Comparison of ENCODE assay signal across 28 cellular contexts in genomic region chr4:139961344-139961948, GRCh38.
DNase-seq lines count a peak whose midpoint lies in the region; ATAC-seq and TF ChIP-seq lines count a peak whose summit lies in the region.
"Had no signal": no experiment of that assay in that cellular context is flagged by ENCODE, and none has a peak within 500 bp of the region (broad histone marks: within the 10 kb centered on the region; RNA-seq: fewer than 3 reads in every experiment).

No MANE protein-coding gene starts in this region.

- H3K27ac Mint-ChIP-seq in CD4-positive, alpha-beta T cell: no peak overlapping the region
- H3K27ac Mint-ChIP-seq in nephron progenitor cell: no peak overlapping the region
- H3K27ac Mint-ChIP-seq: activated CD4-positive, alpha-beta memory T cell treated with anti-CD3 and anti-CD28 coated beads for 36 hours; immature natural killer cell; neural progenitor cell had no signal

- H3K36me3 Mint-ChIP-seq in CD4-positive, alpha-beta T cell (ENCODE audit: low read depth): no peaks in the 10 kb centered on the region
- no peaks in the 10 kb centered on the region for H3K36me3 Mint-ChIP-seq in nephron progenitor cell (ENCODE audit: low read depth)
- H3K36me3 Mint-ChIP-seq: activated CD4-positive, alpha-beta memory T cell treated with anti-CD3 and anti-CD28 coated beads for 36 hours; neural progenitor cell had no signal

- CTCF ChIA-PET in CD4-positive, alpha-beta T cell (lab: Charles Lee): no interaction called here

- no peaks in the 10 kb centered on the region for H3K27me3 Mint-ChIP-seq in CD4-positive, alpha-beta T cell
- no peaks in the 10 kb centered on the region for H3K27me3 Mint-ChIP-seq in nephron progenitor cell (ENCODE audit: low read depth, poor library complexity)

- intact Hi-C loops in body of pancreas (cut with DNase I): no loop called here
- intact Hi-C loops in CD4-positive, alpha-beta T cell (cut with DNase I, micrococcal nuclease): no loop called here

- H3K4me1 ChIP-seq in body of pancreas (peaks cover 32% of the 10 kb centered on the region), gastroesophageal sphincter (peaks cover 0 to 52% (median 14%) of the 10 kb centered on the region in 3 donors), upper lobe of left lung (peaks cover 18 to 34% (median 30%) of the 10 kb centered on the region in 4 donors)

- no peak for TF ChIP-seq CTCF in body of pancreas (IDR thresholded peaks at IDR 0.05)
- TF ChIP-seq CTCF in gastroesophageal sphincter (IDR thresholded peaks at IDR 0.05): no peak
- no peak for TF ChIP-seq CTCF in upper lobe of left lung (IDR thresholded peaks at IDR 0.05)
- no peak for TF ChIP-seq CTCF in CD4-positive, alpha-beta T cell (IDR thresholded peaks at IDR 0.05)
- TF ChIP-seq CTCF in nephron progenitor cell (IDR thresholded peaks at IDR 0.05): no peak

- no peaks in the 10 kb centered on the region for H3K4me1 Mint-ChIP-seq in CD4-positive, alpha-beta T cell (ENCODE audit: low read depth)
- peaks cover 61% of the 10 kb centered on the region for H3K4me1 Mint-ChIP-seq in nephron progenitor cell
- H3K4me1 Mint-ChIP-seq: immature natural killer cell had no signal

- H3K36me3 ChIP-seq in body of pancreas (replicated peaks in 1 of 2; ENCODE audit: insufficient read depth in 1 of 2, low read depth in 2 of 2) (no peaks in the 10 kb centered on the region), gastroesophageal sphincter (no peaks in the 10 kb centered on the region), upper lobe of left lung (no peaks in the 10 kb centered on the region)
- H3K36me3 ChIP-seq: neural progenitor cell, right atrium auricular region, thoracic aorta had no signal

- no peak for TF ChIP-seq POLR2A in body of pancreas (IDR thresholded peaks at IDR 0.05)
- TF ChIP-seq POLR2A in gastroesophageal sphincter (IDR thresholded peaks at IDR 0.05): no peak
- no peak for TF ChIP-seq POLR2A in upper lobe of left lung (IDR thresholded peaks at IDR 0.05)

- WGBS in body of pancreas, 2 donors: 52 to 68% methylated on average over 6 of the region's 6 CpGs
- WGBS in gastroesophageal sphincter (ENCODE audit: low coverage in 1 of 2), 2 donors: 58 to 78% methylated on average over 6 of the region's 6 CpGs
- WGBS in upper lobe of left lung, 2 donors: 50 to 63% methylated on average over 6 of the region's 6 CpGs

- H3K4me3 ChIP-seq in body of pancreas: no peak overlapping the region
- H3K4me3 ChIP-seq in gastroesophageal sphincter: no peak overlapping the region
- H3K4me3 ChIP-seq in upper lobe of left lung: no peak overlapping the region
- H3K4me3 ChIP-seq: dorsolateral prefrontal cortex, neural progenitor cell, right atrium auricular region, smooth muscle cell, thoracic aorta had no signal

- no peaks in the 10 kb centered on the region for H3K27me3 ChIP-seq in body of pancreas
- H3K27me3 ChIP-seq in gastroesophageal sphincter: no peaks in the 10 kb centered on the region
- H3K27me3 ChIP-seq in upper lobe of left lung: no peaks in the 10 kb centered on the region
- peaks cover 5% of the 10 kb centered on the region for H3K27me3 ChIP-seq in CD4-positive, alpha-beta T cell (ENCODE audit: control insufficient read depth, insufficient read depth, low read length)
- H3K27me3 ChIP-seq: dorsolateral prefrontal cortex, neural progenitor cell, right atrium auricular region had no signal

- H3K4me3 Mint-ChIP-seq in CD4-positive, alpha-beta T cell: no peak overlapping the region
- no peak overlapping the region for H3K4me3 Mint-ChIP-seq in nephron progenitor cell
- H3K4me3 Mint-ChIP-seq: activated CD4-positive, alpha-beta memory T cell treated with anti-CD3 and anti-CD28 coated beads for 36 hours; immature natural killer cell; neural progenitor cell had no signal

- no peaks in the 10 kb centered on the region for H3K9me3 Mint-ChIP-seq in CD4-positive, alpha-beta T cell
- H3K9me3 Mint-ChIP-seq in nephron progenitor cell: no peaks in the 10 kb centered on the region
- H3K9me3 Mint-ChIP-seq: activated CD4-positive, alpha-beta memory T cell treated with anti-CD3 and anti-CD28 coated beads for 36 hours; neural progenitor cell had no signal

- peak overlapping the region; percentile 26 to 72 (median 59) for H3K27ac ChIP-seq in body of pancreas
- peak overlapping the region in 3 of 4 donors; percentile 21 to 39 (median 31) for H3K27ac ChIP-seq in gastroesophageal sphincter
- peak overlapping the region in 3 of 4 donors; percentile 27 to 47 (median 32) for H3K27ac ChIP-seq in upper lobe of left lung
- no peak overlapping the region for H3K27ac ChIP-seq in CD4-positive, alpha-beta T cell (ENCODE audit: low read depth, low read length)
- H3K27ac ChIP-seq: dorsolateral prefrontal cortex, neural progenitor cell, parathyroid adenoma, right atrium auricular region, thoracic aorta had no signal

- POLR2A ChIA-PET in CD4-positive, alpha-beta T cell (lab: Charles Lee): no interaction called here

- no peak for TF ChIP-seq EP300 in gastroesophageal sphincter (IDR thresholded peaks at IDR 0.05)
- TF ChIP-seq EP300 in upper lobe of left lung (IDR thresholded peaks at IDR 0.05): no peak

- ATAC-seq in body of pancreas: peak; percentile 64
- ATAC-seq in gastroesophageal sphincter: no peak
- ATAC-seq in upper lobe of left lung (ENCODE audit: low FRiP score in 2 of 2): peak in 1 of 2 donors; percentile 26
- no peak for ATAC-seq in CD4-positive, alpha-beta T cell (ENCODE audit: poor library complexity)
- ATAC-seq: activated CD4-positive, CD25-positive, alpha-beta regulatory T cell treated with anti-CD3 and anti-CD28 coated beads, Interleukin-2, amount 50 U/mL, for 24 hours; left cardiac atrium; PC-3 had no signal

- DNase-seq in M059J (ENCODE audit: low read depth): peak; percentile 28
- no peak for DNase-seq in body of pancreas
- no peak for DNase-seq in upper lobe of left lung
- DNase-seq in CD4-positive, alpha-beta T cell: no peak
- DNase-seq in retina: no peak
- DNase-seq in nephron progenitor cell: no peak
- DNase-seq: activated CD4-positive, alpha-beta memory T cell treated with anti-CD3 and anti-CD28 coated beads for 36 hours; activated naive CD4-positive, alpha-beta T cell; cerebellar nuclear complex; dorsolateral prefrontal cortex; GDM1; immature natural killer cell; IMR-90; left cardiac atrium; mesendoderm; NCI-H1092 treated with DMSO at 0.1 percent for 48 hours; NCI-H187; NCI-H510A; PC-3; stimulated activated naive CD4-positive, alpha-beta T cell treated with Interleukin-2 at 50 U/mL for 16 hours; T-helper 2 cell had no signal

- H3K9me3 ChIP-seq in body of pancreas: no peaks in the 10 kb centered on the region
- no peaks in the 10 kb centered on the region for H3K9me3 ChIP-seq in gastroesophageal sphincter
- no peaks in the 10 kb centered on the region for H3K9me3 ChIP-seq in upper lobe of left lung
- H3K9me3 ChIP-seq in CD4-positive, alpha-beta T cell (ENCODE audit: control insufficient read depth, low read length): no peaks in the 10 kb centered on the region
- H3K9me3 ChIP-seq: right atrium auricular region, thoracic aorta had no signal
